In the genomic region with DNA sequence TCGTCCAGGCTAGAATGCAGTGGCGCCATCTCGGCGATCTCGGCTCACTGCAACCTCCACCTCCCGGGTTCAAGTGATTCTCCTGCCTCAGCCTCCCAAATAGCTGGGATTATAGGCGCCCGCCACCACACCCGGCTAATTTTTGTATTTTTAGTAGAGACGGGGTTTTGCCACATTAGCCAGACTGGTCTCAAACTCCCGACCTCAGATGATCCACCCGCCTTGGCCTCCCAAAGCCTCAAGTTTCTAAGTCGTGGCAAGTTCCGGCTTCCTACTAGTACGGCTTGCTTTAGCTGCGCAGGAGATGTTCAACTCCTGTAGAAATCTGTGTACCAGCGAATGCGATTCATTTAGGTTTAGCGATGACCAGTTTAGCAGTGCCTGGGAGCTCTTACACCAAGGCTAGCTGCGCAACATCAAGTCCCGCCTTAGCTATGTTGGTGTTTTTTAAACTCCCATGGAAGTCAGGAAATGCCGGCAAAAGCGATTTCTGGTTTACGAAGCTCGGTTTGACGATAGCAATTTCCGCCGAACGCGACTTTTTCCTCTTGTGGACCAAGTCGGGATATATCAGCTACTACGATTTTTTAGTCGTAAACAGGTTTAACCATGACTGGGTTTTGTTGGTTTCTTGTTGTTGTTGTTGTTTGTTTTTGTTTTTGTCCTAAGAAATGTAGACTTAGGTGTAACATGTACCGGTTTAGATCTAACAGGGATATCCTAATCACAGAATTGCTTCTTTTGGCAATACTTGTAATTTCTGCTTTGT, we compare ENCODE assay signal across 8 cellular contexts. TPM values are rescaled to one million over a fixed set of nuclear protein-coding genes. Genes with fewer than 3 reads are reported as not detected.
A peak's percentile ranks its signal among the peaks of the same experiment; 100 is the strongest.
DNase-seq lines count a peak whose midpoint lies in the region; ATAC-seq and TF ChIP-seq lines count a peak whose summit lies in the region.

No MANE protein-coding gene starts in this region.

- in situ Hi-C loops in gastrocnemius medialis (cut with MboI; ENCODE audit: low sequenced_read_pairs in 4 of 4): loop anchor here in 1 of 4 donors (5.0 to 10.0 kb wide), 2 partner anchors 41 to 111 kb away; no protein-coding TSS in a partner anchor

- peaks cover 64 to 82% (median 66%) of the 10 kb centered on the region in 3 donors for H3K27me3 ChIP-seq in gastrocnemius medialis

- intact Hi-C loops in Right ventricle myocardium superior (cut with DNase I) (loop anchor here (5.0 kb wide), 2 partner anchors 41 to 49 kb away; a partner anchor contains a TSS), gastrocnemius medialis (cut with DNase I; ENCODE audit: low total_unique reads) (loop anchor here (1.0 to 2.0 kb wide), 5 partner anchors 16 to 489 kb away; a partner anchor contains a TSS)

- peaks cover 5 to 15% of the 10 kb centered on the region in 2 donors for H3K4me1 ChIP-seq in gastrocnemius medialis

- TF ChIP-seq POLR2A in gastrocnemius medialis (IDR thresholded peaks at IDR 0.05): no peak

- no peaks in the 10 kb centered on the region for H3K36me3 ChIP-seq in gastrocnemius medialis

- peak overlapping the region; percentile 85 to 93 (median 88) for H3K27ac ChIP-seq in gastrocnemius medialis

- ATAC-seq in GM19438 (IDR thresholded peaks at IDR 0.05; ENCODE audit: low read depth, unreplicated experiment) (peak; percentile 6), Right ventricle myocardium superior (ENCODE audit: poor library complexity) (peak; percentile 23), gastrocnemius medialis (no peak), HG03280 (IDR thresholded peaks at IDR 0.05; ENCODE audit: unreplicated experiment) (no peak), HG02678 (IDR thresholded peaks at IDR 0.05; ENCODE audit: unreplicated experiment) (no peak)

- H3K4me3 ChIP-seq in gastrocnemius medialis: peak overlapping the region; percentile 46 to 70 (median 66)

- DNase-seq in NOMO-1 (lab: John Stamatoyannopoulos, UW; ENCODE audit: unreplicated experiment in 2 of 2) (peak; percentile 85 to 86), Right ventricle myocardium superior (peak; percentile 48), gastrocnemius medialis (no peak), DMS153 (lab: John Stamatoyannopoulos, UW) (no peak)
- DNase-seq in activated naive CD4-positive, alpha-beta T cell treated with Interleukin-2 at 50 U/mL for 16 hours: peak; percentile 54

- no peak for TF ChIP-seq CTCF in gastrocnemius medialis (IDR thresholded peaks at IDR 0.05 in 4 of 5, conservative IDR thresholded peaks at IDR 0.05 in 1 of 5)

- H3K9me3 ChIP-seq in gastrocnemius medialis: no peaks in the 10 kb centered on the region

RNA-seq across cellular contexts. Expression of a gene that starts 46.4 kb away (rescaled TPM):
- total RNA-seq in Right ventricle myocardium superior: 0.94 TPM
- 1 to 10 TPM; 1.1 to 3.3 (median 1.4) TPM for total RNA-seq in gastrocnemius medialis

Comparison
In these comparisons a context has a peak if more than half of its experiments do, and no peak if none do; other contexts are left out.
1. ATAC-seq: peak in GM19438 (single experiment) and Right ventricle myocardium superior (single experiment); none in gastrocnemius medialis (0 of 2), HG03280 (single experiment) and HG02678 (single experiment).
2. DNase-seq: peak in NOMO-1 (2 of 2), activated naive CD4-positive, alpha-beta T cell treated with Interleukin-2 at 50 U/mL for 16 hours (single experiment) and Right ventricle myocardium superior (single experiment); none in gastrocnemius medialis (0 of 2) and DMS153 (single experiment).